Comparison of ENCODE assay signal across 2 cellular contexts in genomic region chr11:9571766-9572120, GRCh38.
A peak's percentile ranks its signal among the peaks of the same experiment; 100 is the strongest.
TF ChIP-seq lines count a peak whose summit lies in the region.

No MANE protein-coding gene starts in this region.

TF ChIP-seq in IMR-90, 13 proteins besides CTCF, POLR2A, EP300 and RAD21:
- no peak for TF ChIP-seq NFE2L2 (IDR thresholded peaks at IDR 0.05; ENCODE audit: low read depth, low read length)
- no peak for TF ChIP-seq BHLHE40 (IDR thresholded peaks at IDR 0.05; ENCODE audit: low read depth, low read length)
- TF ChIP-seq RCOR1 (IDR thresholded peaks at IDR 0.05; ENCODE audit: insufficient replicate concordance, low read length): no peak
- TF ChIP-seq MAZ (IDR thresholded peaks at IDR 0.05; ENCODE audit: borderline replicate concordance, low read depth, low read length): no peak
- no peak for TF ChIP-seq MXI1 (IDR thresholded peaks at IDR 0.05; ENCODE audit: borderline replicate concordance, low read depth, low read length)
- TF ChIP-seq USF2 (IDR thresholded peaks at IDR 0.05; ENCODE audit: low read depth, low read length): no peak
- TF ChIP-seq CHD1 (IDR thresholded peaks at IDR 0.05; ENCODE audit: low read depth, low read length): no peak
- no peak for TF ChIP-seq CEBPB (IDR thresholded peaks at IDR 0.05; ENCODE audit: low read depth, low read length)
- no peak for TF ChIP-seq MAFK (IDR thresholded peaks at IDR 0.05; ENCODE audit: low read depth, low read length)
- no peak for TF ChIP-seq FOS (IDR thresholded peaks at IDR 0.05; ENCODE audit: low read depth, low read length)
- no peak for TF ChIP-seq SMC3 (IDR thresholded peaks at IDR 0.05; ENCODE audit: low read depth, low read length)
- no peak for TF ChIP-seq RFX5 (IDR thresholded peaks at IDR 0.05; ENCODE audit: low read depth, low read length)
- TF ChIP-seq ELK1 (IDR thresholded peaks at IDR 0.05; ENCODE audit: borderline replicate concordance, low read depth, low read length): no peak
TF ChIP-seq in IMR-90: peak in this region for 0.

TF ChIP-seq in K562, 482 proteins besides CTCF, POLR2A, EP300 and RAD21:
- TF ChIP-seq ZNF699 (CRISPR knock-in tag; IDR thresholded peaks at IDR 0.05; ENCODE audit: insufficient replicate concordance) (no peak), E2F1 (CRISPR knock-in tag; IDR thresholded peaks at IDR 0.05) (no peak), E2F8 (IDR thresholded peaks at IDR 0.05; ENCODE audit: low read depth, partially characterized antibody) (no peak), KLF6 (CRISPR knock-in tag; IDR thresholded peaks at IDR 0.05; ENCODE audit: borderline replicate concordance) (no peak), EP400 (IDR thresholded peaks at IDR 0.05) (no peak), MCM7 (IDR thresholded peaks at IDR 0.05) (no peak), ID3 (CRISPR knock-in tag; IDR thresholded peaks at IDR 0.05) (no peak), ID3 (tag; IDR thresholded peaks at IDR 0.05) (no peak), XRCC3 (IDR thresholded peaks at IDR 0.05) (no peak), ZNF408 (CRISPR knock-in tag; IDR thresholded peaks at IDR 0.05; ENCODE audit: low read depth) (no peak), ZNF212 (CRISPR knock-in tag; IDR thresholded peaks at IDR 0.05) (no peak), ZKSCAN1 (IDR thresholded peaks at IDR 0.05; ENCODE audit: low read depth, low read length) (no peak), SP1 (CRISPR knock-in tag; IDR thresholded peaks at IDR 0.05) (no peak), SRSF9 (IDR thresholded peaks at IDR 0.05; ENCODE audit: borderline replicate concordance, low read depth, low read length) (no peak), TEAD1 (CRISPR knock-in tag; IDR thresholded peaks at IDR 0.05) (0 out of 4 replicates have a peak, but pooled peaks of 1 of the 2 experiments have one; percentile 30), ZNF583 (CRISPR knock-in tag; IDR thresholded peaks at IDR 0.05) (0 out of 2 replicates have a peak, but pooled peaks have one; percentile 16), TSC22D4 (tag; IDR thresholded peaks at IDR 0.05) (no peak), MTA2 (IDR thresholded peaks at IDR 0.05; ENCODE audit: low read depth) (no peak)
